Comparison of ENCODE assay signal across 20 cellular contexts in the genomic region with DNA sequence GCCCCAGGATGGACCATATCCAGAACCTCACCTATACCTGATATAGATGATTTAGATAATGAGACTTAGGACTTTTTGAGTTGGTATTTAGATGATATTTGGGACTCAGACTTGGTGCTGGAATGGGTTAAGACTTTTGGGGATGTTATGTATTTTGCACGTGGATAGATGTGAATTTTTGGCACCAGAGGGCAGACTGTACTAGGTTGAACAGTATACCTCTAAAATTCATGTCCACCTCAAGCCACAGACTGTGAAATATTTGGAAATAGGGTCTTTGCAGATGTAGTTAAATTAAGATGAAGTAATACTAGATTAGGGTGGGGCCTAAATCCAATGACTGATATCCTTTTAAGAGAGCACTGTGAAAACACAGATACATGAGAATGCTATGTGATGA. TPM values are rescaled to one million over a fixed set of nuclear protein-coding genes. Genes with fewer than 3 reads are reported as not detected.
DNase-seq lines count a peak whose midpoint lies in the region; ATAC-seq and TF ChIP-seq lines count a peak whose summit lies in the region.
"Had no signal": no experiment of that assay in that cellular context is flagged by ENCODE, and none has a peak within 500 bp of the region (broad histone marks: within the 10 kb centered on the region; RNA-seq: fewer than 3 reads in every experiment).

No MANE protein-coding gene starts in this region.

- 0 out of 2 replicates have a peak, but pooled peaks cover 12% of the 10 kb centered on the region for H3K36me3 ChIP-seq in Loucy (ENCODE audit: insufficient read depth, low read length)
- no peaks in the 10 kb centered on the region for H3K36me3 ChIP-seq in neural cell (ENCODE audit: insufficient read depth, low read length)
- no peaks in the 10 kb centered on the region for H3K36me3 ChIP-seq in body of pancreas (replicated peaks in 1 of 2; ENCODE audit: insufficient read depth in 1 of 2, low read depth in 2 of 2)
- H3K36me3 ChIP-seq in esophagus muscularis mucosa = peaks cover 0 to 7% (median 2%) of the 10 kb centered on the region in 4 donors

- H3F3A ChIP-seq in Loucy (ENCODE audit: low read depth) = no peaks in the 10 kb centered on the region
- H3F3A ChIP-seq in neural cell (ENCODE audit: insufficient read depth, low read length, poor library complexity, severe bottlenecking) = no peaks in the 10 kb centered on the region

- H3K9me2 ChIP-seq in Loucy (replicated peaks; ENCODE audit: low read depth, low read length) (no peaks in the 10 kb centered on the region), neural cell (ENCODE audit: insufficient read depth, low read length) (no peaks in the 10 kb centered on the region)

- H3K9me3 ChIP-seq in Loucy (ENCODE audit: insufficient read depth, low read depth, low read length) = no peaks in the 10 kb centered on the region
- H3K9me3 ChIP-seq in neural cell (ENCODE audit: low read length) = no peaks in the 10 kb centered on the region
- H3K9me3 ChIP-seq in body of pancreas = no peaks in the 10 kb centered on the region
- no peaks in the 10 kb centered on the region for H3K9me3 ChIP-seq in esophagus muscularis mucosa

- H2AFZ ChIP-seq in Loucy (ENCODE audit: low read length) = no peak overlapping the region
- no peak overlapping the region for H2AFZ ChIP-seq in neural cell (ENCODE audit: low read depth, low read length)

- H3K27me3 Mint-ChIP-seq in brain = no peaks in the 10 kb centered on the region
- H3K27me3 Mint-ChIP-seq: activated CD4-positive, alpha-beta T cell treated with anti-CD3 and anti-CD28 coated beads, Interleukin-2, amount 10 ng/mL, durations not matched to agents 24 days and 14 days; activated naive CD8-positive, alpha-beta T cell; activated T-cell treated with anti-CD3 and anti-CD28 coated beads, Interleukin-2, amount 50 U/mL, for 24 hours; naive B cell had no signal

- H3K27me3 ChIP-seq in Loucy (ENCODE audit: insufficient read depth, low read length, poor library complexity, severe bottlenecking) (no peaks in the 10 kb centered on the region), neural cell (ENCODE audit: insufficient read depth, low read depth, low read length) (no peaks in the 10 kb centered on the region), body of pancreas (no peaks in the 10 kb centered on the region), esophagus muscularis mucosa (no peaks in the 10 kb centered on the region)

- H4K20me1 ChIP-seq in Loucy (ENCODE audit: insufficient read depth, low read length, poor library complexity, severe bottlenecking) (no peaks in the 10 kb centered on the region), neural cell (ENCODE audit: insufficient read depth) (no peaks in the 10 kb centered on the region)

- TF ChIP-seq POLR2A in body of pancreas (IDR thresholded peaks at IDR 0.05) = no peak
- no peak for TF ChIP-seq POLR2A in esophagus muscularis mucosa (IDR thresholded peaks at IDR 0.05; ENCODE audit: low read depth)

- no peak overlapping the region for H3K27ac Mint-ChIP-seq in brain
- H3K27ac Mint-ChIP-seq: activated CD4-positive, alpha-beta T cell treated with anti-CD3 and anti-CD28 coated beads, Interleukin-2, amount 10 ng/mL, durations not matched to agents 24 days and 14 days; activated naive CD8-positive, alpha-beta T cell; activated T-cell treated with anti-CD3 and anti-CD28 coated beads, Interleukin-2, amount 50 U/mL, for 24 hours; CD8-positive, alpha-beta memory T cell had no signal

- peak; percentile 33; the same call in 1 of the 2 replicates for TF ChIP-seq CTCF in Loucy (conservative IDR thresholded peaks at IDR 0.05; ENCODE audit: low read length)
- TF ChIP-seq CTCF in brain (conservative IDR thresholded peaks at IDR 0.05) = peak; percentile 27 to 36
- no peak for TF ChIP-seq CTCF in neural cell (IDR thresholded peaks at IDR 0.05; ENCODE audit: poor library complexity, severe bottlenecking)
- peak in 2 of 7 experiments; percentile 3 to 6 for TF ChIP-seq CTCF in body of pancreas (IDR thresholded peaks at IDR 0.05)
- no peak for TF ChIP-seq CTCF in esophagus muscularis mucosa (IDR thresholded peaks at IDR 0.05)

- H3K79me2 ChIP-seq in Loucy (ENCODE audit: insufficient read depth, low read length) (no peaks in the 10 kb centered on the region), neural cell (replicated peaks; ENCODE audit: insufficient read depth, low read length) (no peaks in the 10 kb centered on the region)

- H3K4me1 ChIP-seq in Loucy (ENCODE audit: insufficient read depth, low read length, poor library complexity, severe bottlenecking) (peaks cover 7% of the 10 kb centered on the region), body of pancreas (no peaks in the 10 kb centered on the region), esophagus muscularis mucosa (no peaks in the 10 kb centered on the region)

- DNase-seq in NCI-H1105 treated with DMSO at 0.1 percent for 48 hours (lab: John Stamatoyannopoulos, UW) (peak; percentile 1), NCI-H1105 (lab: John Stamatoyannopoulos, UW) (no peak), epidermal melanocyte (ENCODE audit: insufficient read length, low spot score) (no peak), body of pancreas (no peak), esophagus muscularis mucosa (ENCODE audit: extremely low spot score) (no peak)
- DNase-seq: activated CD4-positive, alpha-beta T cell treated with anti-CD3 and anti-CD28 coated beads, Interleukin-2, amount 10 ng/mL, durations not matched to agents 24 days and 14 days; activated T-cell treated with anti-CD3 and anti-CD28 coated beads, Interleukin-2, amount 50 U/mL, for 24 hours; CD8-positive, alpha-beta memory T cell; hippocampal formation; naive B cell; NCI-H2081 treated with DMSO at 0.1 percent for 48 hours; NCI-H82; SHP77 treated with DMSO at 0.1 percent for 48 hours; T1000 had no signal

- H3K4me3 ChIP-seq in Loucy (ENCODE audit: low read length, poor library complexity, severe bottlenecking) = no peak overlapping the region
- H3K4me3 ChIP-seq in neural cell (ENCODE audit: low read length) = no peak overlapping the region
- no peak overlapping the region for H3K4me3 ChIP-seq in body of pancreas
- no peak overlapping the region for H3K4me3 ChIP-seq in esophagus muscularis mucosa

- H3K4me1 Mint-ChIP-seq in brain = no peaks in the 10 kb centered on the region

- no peak overlapping the region for H3K4me3 Mint-ChIP-seq in brain
- H3K4me3 Mint-ChIP-seq: activated CD4-positive, alpha-beta T cell treated with anti-CD3 and anti-CD28 coated beads, Interleukin-2, amount 10 ng/mL, durations not matched to agents 24 days and 14 days; activated naive CD8-positive, alpha-beta T cell; activated T-cell treated with anti-CD3 and anti-CD28 coated beads, Interleukin-2, amount 50 U/mL, for 24 hours; CD8-positive, alpha-beta memory T cell; naive B cell had no signal

- WGBS in body of pancreas, 2 donors = 0 to 26% methylated on average over 1 of the region's 1 CpG
- WGBS in esophagus muscularis mucosa = 0% methylated on average over 1 of the region's 1 CpG

- H3K36me3 Mint-ChIP-seq in brain = peaks cover 36% of the 10 kb centered on the region

- H3K27ac ChIP-seq in neural cell (ENCODE audit: low read length) (no peak overlapping the region), body of pancreas (no peak overlapping the region), esophagus muscularis mucosa (replicated peaks in 1 of 4) (no peak overlapping the region)
- H3K27ac ChIP-seq: HL-60 had no signal

- peaks cover 0 to 3% (median 0%) of the 10 kb centered on the region in 5 experiments for H3K9me3 Mint-ChIP-seq in brain
- H3K9me3 Mint-ChIP-seq: activated CD4-positive, alpha-beta T cell treated with anti-CD3 and anti-CD28 coated beads, Interleukin-2, amount 10 ng/mL, durations not matched to agents 24 days and 14 days; activated T-cell treated with anti-CD3 and anti-CD28 coated beads, Interleukin-2, amount 50 U/mL, for 24 hours; CD8-positive, alpha-beta memory T cell had no signal

- no peak for ATAC-seq in body of pancreas
- ATAC-seq: left lobe of liver had no signal

- TF ChIP-seq EP300 in neural cell (conservative IDR thresholded peaks at IDR 0.05; ENCODE audit: poor library complexity, severe bottlenecking) (no peak), esophagus muscularis mucosa (IDR thresholded peaks at IDR 0.05) (no peak)

- no peak overlapping the region for H3K4me2 ChIP-seq in Loucy (ENCODE audit: low read depth, low read length, poor library complexity, severe bottlenecking)
- no peak overlapping the region for H3K4me2 ChIP-seq in neural cell (ENCODE audit: low read length)

- intact Hi-C loops in body of pancreas (cut with DNase I) = no loop called here
- intact Hi-C loops in esophagus muscularis mucosa (cut with DNase I) = no loop called here

- H3K9ac ChIP-seq in Loucy (ENCODE audit: low read depth, low read length, poor library complexity, severe bottlenecking) (no peak overlapping the region), neural cell (ENCODE audit: low read length) (no peak overlapping the region)

- TF ChIP-seq RAD21 in neural cell (conservative IDR thresholded peaks at IDR 0.05) = peak; percentile 17

TF ChIP-seq in neural cell, 6 proteins besides CTCF, POLR2A, EP300 and RAD21 (continues in another document):
- TF ChIP-seq MXI1 (conservative IDR thresholded peaks at IDR 0.05; ENCODE audit: poor library complexity, severe bottlenecking) = no peak
- no peak for TF ChIP-seq TAF1 (IDR thresholded peaks at IDR 0.05; ENCODE audit: low read depth)
- no peak for TF ChIP-seq EZH2 (IDR thresholded peaks at IDR 0.05; ENCODE audit: borderline replicate concordance, insufficient read depth, low read length, poor library complexity, severe bottlenecking)
- TF ChIP-seq SMC3 (conservative IDR thresholded peaks at IDR 0.05; ENCODE audit: poor library complexity) = no peak

RNA-seq across cellular contexts. Expression of a gene that starts 15.6 kb away (rescaled TPM):
- 3.2 TPM for polyA plus RNA-seq in brain (ENCODE audit: insufficient read depth, low read depth, low replicate concordance)
- 11.0 and 11.5 TPM in 2 replicates for polyA plus RNA-seq in neural cell
- 36.8 and 42.3 TPM in 2 replicates for polyA minus RNA-seq in neural cell
- total RNA-seq in body of pancreas = 10 to 100 TPM; 10.1 to 11.2 TPM
- total RNA-seq in esophagus muscularis mucosa = 10 to 100 TPM; 14.1 to 18.7 (median 15.3) TPM

Comparison
In these comparisons a context has a peak if more than half of its experiments do, and no peak if none do; other contexts are left out.
1. CTCF ChIP-seq: peak in Loucy (single experiment) and brain (2 of 2); none in neural cell (single experiment) and esophagus muscularis mucosa (0 of 3).